Comparison of ENCODE assay signal across 8 cellular contexts in genomic region chr4:143856017-143856557, GRCh38. TPM values are rescaled to one million over a fixed set of nuclear protein-coding genes. Genes with fewer than 3 reads are reported as not detected.
"Had no signal": no experiment of that assay in that cellular context is flagged by ENCODE, and none has a peak within 500 bp of the region (broad histone marks: within the 10 kb centered on the region; RNA-seq: fewer than 3 reads in every experiment).

No MANE protein-coding gene starts in this region.

RNA-seq across cellular contexts. Expression of gene GYPE, which starts 49.3 kb away (rescaled TPM):
- total RNA-seq: HepG2, HT1080, LHCN-M2, MCF 10A, OCI-LY7, PC-9, RPMI7951, SJCRH30 had no signal
- polyA plus RNA-seq: HepG2 had no signal
